Comparison of ENCODE assay signal across 1 cellular context in genomic region chr1:150961756-150962155, GRCh38.
TF ChIP-seq lines count a peak whose summit lies in the region.

No MANE protein-coding gene starts in this region.

TF ChIP-seq in HepG2, 621 proteins besides CTCF, POLR2A, EP300 and RAD21:
- TF ChIP-seq TBL1XR1 (IDR thresholded peaks at IDR 0.05; ENCODE audit: borderline replicate concordance, low read length, partially characterized antibody): no peak
- TF ChIP-seq PLSCR1 (CRISPR knock-in tag; IDR thresholded peaks at IDR 0.05; ENCODE audit: borderline replicate concordance): no peak
- TF ChIP-seq ZNF3 (CRISPR knock-in tag; IDR thresholded peaks at IDR 0.05): no peak
- no peak for TF ChIP-seq ZNF446 (CRISPR knock-in tag; IDR thresholded peaks at IDR 0.05)
- 0 out of 2 replicates have a peak, but pooled peaks have one; percentile 12 for TF ChIP-seq RBFOX2 (IDR thresholded peaks at IDR 0.05; ENCODE audit: low read depth, low read length)
- no peak for TF ChIP-seq ZNF121 (CRISPR knock-in tag; IDR thresholded peaks at IDR 0.05)
- no peak for TF ChIP-seq AHDC1 (CRISPR knock-in tag; IDR thresholded peaks at IDR 0.05; ENCODE audit: borderline replicate concordance)
- TF ChIP-seq ATF7 (IDR thresholded peaks at IDR 0.05): no peak
- no peak for TF ChIP-seq ATF7 (CRISPR knock-in tag; IDR thresholded peaks at IDR 0.05)
- TF ChIP-seq HNRNPK (IDR thresholded peaks at IDR 0.05; ENCODE audit: low read depth, low read length, poor library complexity, severe bottlenecking): no peak
- peak; percentile 80 for TF ChIP-seq ZNF652 (CRISPR knock-in tag; IDR thresholded peaks at IDR 0.05; ENCODE audit: borderline replicate concordance, low read depth)
- no peak for TF ChIP-seq FOXC1 (CRISPR knock-in tag; IDR thresholded peaks at IDR 0.05; ENCODE audit: borderline replicate concordance)
TF ChIP-seq in HepG2: peak in this region for 2.
